In genomic region chr19:873084-874019, GRCh38 we compare ENCODE assay signal across 8 cellular contexts. TPM values are rescaled to one million over a fixed set of nuclear protein-coding genes. Genes with fewer than 3 reads are reported as not detected.
DNase-seq lines count a peak whose midpoint lies in the region; ATAC-seq, FAIRE-seq and TF ChIP-seq lines count a peak whose summit lies in the region.

No MANE protein-coding gene starts in this region.

- CTCF ChIA-PET in HepG2 (lab: Yijun Ruan, JAX; ENCODE audit: low intra/inter-chr PET ratio, low total read pairs): no interaction called here

- in situ Hi-C loops in HepG2 (cut with HindIII; ENCODE audit: extremely low pct_ligation_motif_present, low pct_unique_long_range_greater_than_20kb): no loop called here

- H3K4me1 Mint-ChIP-seq in activated T-cell treated with anti-CD3 and anti-CD28 coated beads, Interleukin-2, amount 50 U/mL, for 72 hours (ENCODE audit: low read depth): peaks cover 11% of the 10 kb centered on the region

- H3K36me3 Mint-ChIP-seq in activated T-cell treated with anti-CD3 and anti-CD28 coated beads, Interleukin-2, amount 50 U/mL, for 72 hours (ENCODE audit: insufficient read depth in 2 of 2): peaks cover 0 to 4% of the 10 kb centered on the region in 2 donors

- H3K79me2 ChIP-seq in HepG2 (ENCODE audit: insufficient read depth, low read length): no peaks in the 10 kb centered on the region

- H3K4me3 ChIP-seq in GM12865 (ENCODE audit: low read depth, low read length) (no peak overlapping the region), Peyer's patch (peak overlapping the region in 1 of 4 donors; percentile 38), HepG2 (replicated peaks in 1 of 3; ENCODE audit: insufficient read depth in 1 of 3, low read depth in 2 of 3, low read length in 3 of 3) (no peak overlapping the region)

- peak overlapping the region in 2 of 4 donors; percentile 72 to 83 for H3K27ac ChIP-seq in Peyer's patch
- H3K27ac ChIP-seq in HepG2 (ENCODE audit: extremely low read length, insufficient read depth, low read length): no peak overlapping the region

- H3K27me3 ChIP-seq in Peyer's patch: no peaks in the 10 kb centered on the region
- no peaks in the 10 kb centered on the region for H3K27me3 ChIP-seq in HepG2 (ENCODE audit: control insufficient read depth in 1 of 2, insufficient read depth in 2 of 2, low read length in 2 of 2)

- no peaks in the 10 kb centered on the region for H3K9me3 Mint-ChIP-seq in activated T-cell treated with anti-CD3 and anti-CD28 coated beads, Interleukin-2, amount 50 U/mL, for 72 hours

- POLR2A ChIA-PET in HepG2 (lab: Yijun Ruan, JAX): no interaction called here

- DNase-seq in GM12865 (ENCODE audit: low read depth) (peak; percentile 94), Peyer's patch (peak in 2 of 3 donors; percentile 68 to 75), HepG2 (ENCODE audit: low spot score) (no peak), ecto neural progenitor cell (ENCODE audit: low spot score) (no peak), NCI-H524 (lab: John Stamatoyannopoulos, UW) (no peak), DMS79 (lab: John Stamatoyannopoulos, UW) (no peak)
- peak; percentile 71 to 83 for DNase-seq in activated T-cell treated with anti-CD3 and anti-CD28 coated beads, Interleukin-2, amount 50 U/mL, for 72 hours

- no peaks in the 10 kb centered on the region for H3K9me3 ChIP-seq in Peyer's patch
- H3K9me3 ChIP-seq in HepG2 (ENCODE audit: low read length): no peaks in the 10 kb centered on the region

- no peak for FAIRE-seq in HepG2 (lab: Jason Lieb, UNC)

- H4K20me1 ChIP-seq in HepG2 (ENCODE audit: insufficient read depth, low read length): no peaks in the 10 kb centered on the region

- ATAC-seq in activated T-cell treated with anti-CD3 and anti-CD28 coated beads, Interleukin-2, amount 50 U/mL, for 72 hours (replicated peaks in 1 of 2): peak; percentile 80 to 82
- ATAC-seq in HepG2 (no peak), HG03378 (IDR thresholded peaks at IDR 0.05; ENCODE audit: unreplicated experiment) (no peak)

- 95% methylated on average over 17 of the region's 38 CpGs for WGBS in HepG2 (ENCODE audit: low lambda C conversion rate)

- H3K9ac ChIP-seq in HepG2 (ENCODE audit: insufficient read depth, low read depth, low read length): no peak overlapping the region

- H3K4me1 ChIP-seq in Peyer's patch (peaks cover 0 to 10% (median 7%) of the 10 kb centered on the region in 4 donors), HepG2 (ENCODE audit: insufficient read depth, low read length) (no peaks in the 10 kb centered on the region)

- no peak for TF ChIP-seq RAD21 in HepG2 (CRISPR knock-in tag; IDR thresholded peaks at IDR 0.05)

- no peak for TF ChIP-seq POLR2A in Peyer's patch (IDR thresholded peaks at IDR 0.05)
- no peak for TF ChIP-seq POLR2A in HepG2 (IDR thresholded peaks at IDR 0.05; ENCODE audit: insufficient read depth in 1 of 2, low read depth in 2 of 2, low read length in 2 of 2)

- TF ChIP-seq CTCF in GM12865 (IDR thresholded peaks at IDR 0.05; ENCODE audit: insufficient read depth, low read depth, low read length, missing control alignments): no peak
- no peak for TF ChIP-seq CTCF in Peyer's patch (IDR thresholded peaks at IDR 0.05)
- no peak for TF ChIP-seq CTCF in HepG2 (CRISPR knock-in tag; IDR thresholded peaks at IDR 0.05)

- intact Hi-C loops in HepG2 (cut with micrococcal nuclease; ENCODE audit: unreplicated experiment): no loop called here

- H2AFZ ChIP-seq in HepG2 (ENCODE audit: low read length): no peak overlapping the region

- no peak overlapping the region for H3K27ac Mint-ChIP-seq in activated T-cell treated with anti-CD3 and anti-CD28 coated beads, Interleukin-2, amount 50 U/mL, for 72 hours

- H3K4me2 ChIP-seq in HepG2 (ENCODE audit: low read depth, low read length): no peak overlapping the region

- BruUV-seq in HepG2 (replicated peaks; lab: Mats Ljungman, UMichigan): no TSS peak

- H3K4me3 Mint-ChIP-seq in activated T-cell treated with anti-CD3 and anti-CD28 coated beads, Interleukin-2, amount 50 U/mL, for 72 hours: peak overlapping the region; percentile 63 to 70

- TF ChIP-seq EP300 in HepG2 (IDR thresholded peaks at IDR 0.05; ENCODE audit: low read depth in 2 of 2, low read length in 2 of 2): no peak
- TF ChIP-seq EP300 in HepG2 (CRISPR knock-in tag; IDR thresholded peaks at IDR 0.05; ENCODE audit: borderline replicate concordance): no peak

- H3K36me3 ChIP-seq in Peyer's patch (peaks cover 0 to 61% (median 0%) of the 10 kb centered on the region in 3 donors), HepG2 (replicated peaks in 1 of 2; ENCODE audit: control insufficient read depth in 1 of 2, insufficient read depth in 2 of 2, low read length in 2 of 2) (peaks cover 3 to 4% of the 10 kb centered on the region in 2 experiments; a peak in 3 of 5 replicates)

- no peaks in the 10 kb centered on the region for H3K27me3 Mint-ChIP-seq in activated T-cell treated with anti-CD3 and anti-CD28 coated beads, Interleukin-2, amount 50 U/mL, for 72 hours (ENCODE audit: low read depth)

RNA-seq across cellular contexts. Expression of gene CFD, which starts 13.9 kb away (rescaled TPM):
- total RNA-seq in Peyer's patch (100 to 1,000 TPM; 140 to 403 (median 303) TPM), HepG2 (2016; rRNA removed; fragmentation: Illumina TruSeq; extraction: Trizol) (3.6 and 4.6 TPM in 2 replicates)
- total RNA-seq in activated T-cell treated with anti-CD3 and anti-CD28 coated beads, Interleukin-2, amount 50 U/mL, for 72 hours: 1 to 10 TPM; 2.1 to 3.1 TPM
- total RNA-seq in HepG2 (2016; cell fraction: cytosol; rRNA removed; fragmentation: Illumina TruSeq; extraction: Trizol; ENCODE audit: low read depth): 1.4 and 2.7 TPM in 2 replicates
- total RNA-seq in HepG2 (2016; cell fraction: insoluble cytoplasmic fraction; rRNA removed; fragmentation: Illumina TruSeq; extraction: Trizol): 3.4 and 3.9 TPM in 2 replicates
- 1.8 and 2.7 TPM in 2 replicates for total RNA-seq in HepG2 (2016; cell fraction: membrane; rRNA removed; fragmentation: Illumina TruSeq; extraction: Trizol)
- total RNA-seq in HepG2 (2016; cell fraction: nucleus; rRNA removed; fragmentation: Illumina TruSeq; extraction: Trizol): 1.0 and 1.7 TPM in 2 replicates
- 2.3 and 3.9 TPM in 2 replicates for polyA plus RNA-seq in HepG2 (2011; rRNA removed)
- 3.0 and 8.4 TPM in 2 replicates for polyA plus RNA-seq in HepG2 (2011; cell fraction: cytosol; rRNA removed)
- 5.1 and 6.2 TPM in 2 replicates for polyA plus RNA-seq in HepG2 (2011; cell fraction: nucleus; rRNA removed)
- 3.4 and 4.4 TPM in 2 replicates for polyA plus RNA-seq in HepG2 (2012)
- 1.7 TPM in 2 replicates for polyA plus RNA-seq in HepG2 (2016; cell fraction: cytosol; fragmentation: Illumina TruSeq; extraction: Trizol; ENCODE audit: low read depth)
- polyA plus RNA-seq in HepG2 (2016; cell fraction: insoluble cytoplasmic fraction; fragmentation: Illumina TruSeq; extraction: Trizol; ENCODE audit: low read depth): 2.4 and 5.1 TPM in 2 replicates
- 1.2 and 1.9 TPM in 2 replicates for polyA plus RNA-seq in HepG2 (2016; cell fraction: membrane; fragmentation: Illumina TruSeq; extraction: Trizol; ENCODE audit: low read depth)
- polyA plus RNA-seq in HepG2 (2016; cell fraction: nucleus; fragmentation: Illumina TruSeq; extraction: Trizol; ENCODE audit: insufficient read depth, low read depth): 2.7 and 3.3 TPM in 2 replicates
- polyA minus RNA-seq in HepG2 (2011; rRNA and poly(A)+ RNA removed; ENCODE audit: low replicate concordance): 4.8 TPM in 2 replicates
- 1.9 and 2.3 TPM in 2 replicates for polyA minus RNA-seq in HepG2 (2011; cell fraction: cytosol; rRNA and poly(A)+ RNA removed)
- 0.75 and 1.9 TPM in 2 replicates for polyA minus RNA-seq in HepG2 (2011; cell fraction: nucleus; rRNA and poly(A)+ RNA removed)

RNA-seq across cellular contexts. Expression of gene MED16, which starts 19.6 kb away (rescaled TPM):
- 10 to 100 TPM; 60.2 to 83.6 (median 65.3) TPM for total RNA-seq in Peyer's patch
- total RNA-seq in activated T-cell treated with anti-CD3 and anti-CD28 coated beads, Interleukin-2, amount 50 U/mL, for 72 hours: 10 to 100 TPM; 59.8 to 62.2 TPM
- total RNA-seq in HepG2 (2016; rRNA removed; fragmentation: Illumina TruSeq; extraction: Trizol): 14.8 and 18.4 TPM in 2 replicates
- 6.4 and 6.7 TPM in 2 replicates for total RNA-seq in HepG2 (2016; cell fraction: cytosol; rRNA removed; fragmentation: Illumina TruSeq; extraction: Trizol; ENCODE audit: low read depth)
- total RNA-seq in HepG2 (2016; cell fraction: insoluble cytoplasmic fraction; rRNA removed; fragmentation: Illumina TruSeq; extraction: Trizol): 14.0 and 16.4 TPM in 2 replicates
- 12.3 and 14.3 TPM in 2 replicates for total RNA-seq in HepG2 (2016; cell fraction: membrane; rRNA removed; fragmentation: Illumina TruSeq; extraction: Trizol)
- 11.3 and 13.2 TPM in 2 replicates for total RNA-seq in HepG2 (2016; cell fraction: nucleus; rRNA removed; fragmentation: Illumina TruSeq; extraction: Trizol)
- polyA plus RNA-seq in HepG2 (2011; rRNA removed): 13.3 and 16.9 TPM in 2 replicates
- polyA plus RNA-seq in HepG2 (2011; cell fraction: cytosol; rRNA removed): 17.9 and 30.0 TPM in 2 replicates
- 45.6 and 56.5 TPM in 2 replicates for polyA plus RNA-seq in HepG2 (2011; cell fraction: nucleus; rRNA removed)
- polyA plus RNA-seq in HepG2 (2012): 19.2 and 24.7 TPM in 2 replicates
- polyA plus RNA-seq in HepG2 (2016; cell fraction: cytosol; fragmentation: Illumina TruSeq; extraction: Trizol; ENCODE audit: low read depth): 7.2 and 8.1 TPM in 2 replicates
- polyA plus RNA-seq in HepG2 (2016; cell fraction: insoluble cytoplasmic fraction; fragmentation: Illumina TruSeq; extraction: Trizol; ENCODE audit: low read depth): 21.8 and 29.1 TPM in 2 replicates
- 15.5 and 16.0 TPM in 2 replicates for polyA plus RNA-seq in HepG2 (2016; cell fraction: membrane; fragmentation: Illumina TruSeq; extraction: Trizol; ENCODE audit: low read depth)
- 24.9 and 32.1 TPM in 2 replicates for polyA plus RNA-seq in HepG2 (2016; cell fraction: nucleus; fragmentation: Illumina TruSeq; extraction: Trizol; ENCODE audit: insufficient read depth, low read depth)
- polyA minus RNA-seq in HepG2 (2011; rRNA and poly(A)+ RNA removed; ENCODE audit: low replicate concordance): 17.7 and 77.2 TPM in 2 replicates
- 45.1 and 51.0 TPM in 2 replicates for polyA minus RNA-seq in HepG2 (2011; cell fraction: cytosol; rRNA and poly(A)+ RNA removed)
- 14.5 and 15.0 TPM in 2 replicates for polyA minus RNA-seq in HepG2 (2011; cell fraction: nucleus; rRNA and poly(A)+ RNA removed)

RNA-seq across cellular contexts. Expression of gene RNU6-9, which starts 19.9 kb away (rescaled TPM):
- total RNA-seq in Peyer's patch (not detected), HepG2 (2016; rRNA removed; fragmentation: Illumina TruSeq; extraction: Trizol) (under 0.01 TPM in 1 of 2 replicates, not detected in the other)
- total RNA-seq in activated T-cell treated with anti-CD3 and anti-CD28 coated beads, Interleukin-2, amount 50 U/mL, for 72 hours: not detected
- total RNA-seq in HepG2 (2016; cell fraction: cytosol; rRNA removed; fragmentation: Illumina TruSeq; extraction: Trizol; ENCODE audit: low read depth): under 0.01 TPM in 2 replicates
- total RNA-seq in HepG2 (2016; cell fraction: insoluble cytoplasmic fraction; rRNA removed; fragmentation: Illumina TruSeq; extraction: Trizol): under 0.01 TPM in 1 of 2 replicates, not detected in the other
- total RNA-seq in HepG2 (2016; cell fraction: membrane; rRNA removed; fragmentation: Illumina TruSeq; extraction: Trizol): under 0.01 TPM in 1 of 2 replicates, not detected in the other
- not detected in 2 replicates for total RNA-seq in HepG2 (2016; cell fraction: nucleus; rRNA removed; fragmentation: Illumina TruSeq; extraction: Trizol)
- polyA plus RNA-seq in HepG2 (2011; rRNA removed): not detected in 2 replicates
- polyA plus RNA-seq in HepG2 (2011; cell fraction: cytosol; rRNA removed): not detected in 2 replicates
- not detected in 2 replicates for polyA plus RNA-seq in HepG2 (2011; cell fraction: nucleus; rRNA removed)
- polyA plus RNA-seq in HepG2 (2012): not detected in 2 replicates
- not detected in 2 replicates for polyA plus RNA-seq in HepG2 (2016; cell fraction: cytosol; fragmentation: Illumina TruSeq; extraction: Trizol; ENCODE audit: low read depth)
- polyA plus RNA-seq in HepG2 (2016; cell fraction: insoluble cytoplasmic fraction; fragmentation: Illumina TruSeq; extraction: Trizol; ENCODE audit: low read depth): not detected in 2 replicates
- not detected in 2 replicates for polyA plus RNA-seq in HepG2 (2016; cell fraction: membrane; fragmentation: Illumina TruSeq; extraction: Trizol; ENCODE audit: low read depth)
- polyA plus RNA-seq in HepG2 (2016; cell fraction: nucleus; fragmentation: Illumina TruSeq; extraction: Trizol; ENCODE audit: insufficient read depth, low read depth): not detected in 2 replicates
- under 0.01 TPM in 1 of 2 replicates, not detected in the other for polyA minus RNA-seq in HepG2 (2011; rRNA and poly(A)+ RNA removed; ENCODE audit: low replicate concordance)
- polyA minus RNA-seq in HepG2 (2011; cell fraction: cytosol; rRNA and poly(A)+ RNA removed): under 0.01 TPM in 1 of 2 replicates, not detected in the other
- not detected in 2 replicates for polyA minus RNA-seq in HepG2 (2011; cell fraction: nucleus; rRNA and poly(A)+ RNA removed)

RNA-seq across cellular contexts. Expression of gene ELANE, which starts 21.2 kb away (rescaled TPM):
- total RNA-seq in Peyer's patch: not detected
- not detected for total RNA-seq in activated T-cell treated with anti-CD3 and anti-CD28 coated beads, Interleukin-2, amount 50 U/mL, for 72 hours
- total RNA-seq in HepG2 (2016; rRNA removed; fragmentation: Illumina TruSeq; extraction: Trizol): not detected in 2 replicates
- not detected in 2 replicates for total RNA-seq in HepG2 (2016; cell fraction: cytosol; rRNA removed; fragmentation: Illumina TruSeq; extraction: Trizol; ENCODE audit: low read depth)
- total RNA-seq in HepG2 (2016; cell fraction: insoluble cytoplasmic fraction; rRNA removed; fragmentation: Illumina TruSeq; extraction: Trizol): not detected in 2 replicates
- not detected in 2 replicates for total RNA-seq in HepG2 (2016; cell fraction: membrane; rRNA removed; fragmentation: Illumina TruSeq; extraction: Trizol)
- total RNA-seq in HepG2 (2016; cell fraction: nucleus; rRNA removed; fragmentation: Illumina TruSeq; extraction: Trizol): not detected in 2 replicates
- not detected in 2 replicates for polyA plus RNA-seq in HepG2 (2011; rRNA removed)
- not detected in 2 replicates for polyA plus RNA-seq in HepG2 (2011; cell fraction: cytosol; rRNA removed)
- polyA plus RNA-seq in HepG2 (2011; cell fraction: nucleus; rRNA removed): not detected in 2 replicates
- not detected in 2 replicates for polyA plus RNA-seq in HepG2 (2012)
- not detected in 2 replicates for polyA plus RNA-seq in HepG2 (2016; cell fraction: cytosol; fragmentation: Illumina TruSeq; extraction: Trizol; ENCODE audit: low read depth)
- polyA plus RNA-seq in HepG2 (2016; cell fraction: insoluble cytoplasmic fraction; fragmentation: Illumina TruSeq; extraction: Trizol; ENCODE audit: low read depth): not detected in 2 replicates
- polyA plus RNA-seq in HepG2 (2016; cell fraction: membrane; fragmentation: Illumina TruSeq; extraction: Trizol; ENCODE audit: low read depth): not detected in 2 replicates
- not detected in 2 replicates for polyA plus RNA-seq in HepG2 (2016; cell fraction: nucleus; fragmentation: Illumina TruSeq; extraction: Trizol; ENCODE audit: insufficient read depth, low read depth)
- not detected in 2 replicates for polyA minus RNA-seq in HepG2 (2011; rRNA and poly(A)+ RNA removed; ENCODE audit: low replicate concordance)
- polyA minus RNA-seq in HepG2 (2011; cell fraction: cytosol; rRNA and poly(A)+ RNA removed): not detected in 2 replicates
- not detected in 2 replicates for polyA minus RNA-seq in HepG2 (2011; cell fraction: nucleus; rRNA and poly(A)+ RNA removed)

RNA-seq across cellular contexts. Expression of gene PRTN3, which starts 32.6 kb away (rescaled TPM):
- not detected for total RNA-seq in Peyer's patch
- total RNA-seq in activated T-cell treated with anti-CD3 and anti-CD28 coated beads, Interleukin-2, amount 50 U/mL, for 72 hours: not detected
- total RNA-seq in HepG2 (2016; rRNA removed; fragmentation: Illumina TruSeq; extraction: Trizol): not detected in 2 replicates
- total RNA-seq in HepG2 (2016; cell fraction: cytosol; rRNA removed; fragmentation: Illumina TruSeq; extraction: Trizol; ENCODE audit: low read depth): not detected in 2 replicates
- not detected in 2 replicates for total RNA-seq in HepG2 (2016; cell fraction: insoluble cytoplasmic fraction; rRNA removed; fragmentation: Illumina TruSeq; extraction: Trizol)
- not detected in 2 replicates for total RNA-seq in HepG2 (2016; cell fraction: membrane; rRNA removed; fragmentation: Illumina TruSeq; extraction: Trizol)
- not detected in 2 replicates for total RNA-seq in HepG2 (2016; cell fraction: nucleus; rRNA removed; fragmentation: Illumina TruSeq; extraction: Trizol)
- polyA plus RNA-seq in HepG2 (2011; rRNA removed): 0.10 TPM in 1 of 2 replicates, not detected in the other
- 0.17 TPM in 1 of 2 replicates, not detected in the other for polyA plus RNA-seq in HepG2 (2011; cell fraction: cytosol; rRNA removed)
- polyA plus RNA-seq in HepG2 (2011; cell fraction: nucleus; rRNA removed): 0.14 and 0.16 TPM in 2 replicates
- polyA plus RNA-seq in HepG2 (2012): not detected in 2 replicates
- not detected in 2 replicates for polyA plus RNA-seq in HepG2 (2016; cell fraction: cytosol; fragmentation: Illumina TruSeq; extraction: Trizol; ENCODE audit: low read depth)
- not detected in 2 replicates for polyA plus RNA-seq in HepG2 (2016; cell fraction: insoluble cytoplasmic fraction; fragmentation: Illumina TruSeq; extraction: Trizol; ENCODE audit: low read depth)
- not detected in 2 replicates for polyA plus RNA-seq in HepG2 (2016; cell fraction: membrane; fragmentation: Illumina TruSeq; extraction: Trizol; ENCODE audit: low read depth)
- not detected in 2 replicates for polyA plus RNA-seq in HepG2 (2016; cell fraction: nucleus; fragmentation: Illumina TruSeq; extraction: Trizol; ENCODE audit: insufficient read depth, low read depth)
- polyA minus RNA-seq in HepG2 (2011; rRNA and poly(A)+ RNA removed; ENCODE audit: low replicate concordance): 0.14 TPM in 1 of 2 replicates, not detected in the other
- not detected in 2 replicates for polyA minus RNA-seq in HepG2 (2011; cell fraction: cytosol; rRNA and poly(A)+ RNA removed)
- not detected in 2 replicates for polyA minus RNA-seq in HepG2 (2011; cell fraction: nucleus; rRNA and poly(A)+ RNA removed)

Comparison
In these comparisons a context has a peak if more than half of its experiments do, and no peak if none do; other contexts are left out.
1. DNase-seq: peak in GM12865 (single experiment), Peyer's patch (2 of 3) and activated T-cell treated with anti-CD3 and anti-CD28 coated beads, Interleukin-2, amount 50 U/mL, for 72 hours (2 of 2); none in HepG2 (single experiment), ecto neural progenitor cell (single experiment), NCI-H524 (0 of 2) and DMS79 (single experiment).
2. ATAC-seq: peak in activated T-cell treated with anti-CD3 and anti-CD28 coated beads, Interleukin-2, amount 50 U/mL, for 72 hours (2 of 2); none in HepG2 (single experiment) and HG03378 (single experiment).
3. RNA of gene CFD, which starts 13.9 kb away (total RNA-seq): 140 to 403 TPM in Peyer's patch; 1.0 to 4.6 TPM in HepG2 and 2.1 to 3.1 TPM in activated T-cell treated with anti-CD3 and anti-CD28 coated beads, Interleukin-2, amount 50 U/mL, for 72 hours; every median in the first group is over 10 times any median in the second.